Comparison of ENCODE assay signal across 8 cellular contexts in genomic region chr2:197307933-197308521, GRCh38. TPM values are rescaled to one million over a fixed set of nuclear protein-coding genes. Genes with fewer than 3 reads are reported as not detected.
A peak's percentile ranks its signal among the peaks of the same experiment; 100 is the strongest.
DNase-seq lines count a peak whose midpoint lies in the region; ATAC-seq, FAIRE-seq and TF ChIP-seq lines count a peak whose summit lies in the region.

No MANE protein-coding gene starts in this region.

- intact Hi-C loops in Caco-2 (cut with micrococcal nuclease; ENCODE audit: unreplicated experiment), result loop anchor here (2.0 kb wide), 1 partner anchor 195 kb away; no protein-coding TSS in a partner anchor

- CTCF ChIA-PET in activated CD8-positive, alpha-beta memory T cell treated with anti-CD3 and anti-CD28 coated beads, Interleukin-2, amount 10 ng/mL, durations not matched to agents 7 days and 5 days (lab: Charles Lee), result interaction anchor here (0.6 to 6.2 kb wide), 20 partner anchors 12 to 1034 kb away, joined by 3 to 68 read pairs (median 6); no protein-coding TSS in a partner anchor
- CTCF ChIA-PET in Caco-2 (lab: Charles Lee), result no interaction called here

- DNase-seq in GM12891 (ENCODE audit: insufficient read length, low spot score) (no peak), nephron progenitor cell (no peak), erythroblast (lab: John Stamatoyannopoulos, UW) (no peak), inferior parietal cortex (ENCODE audit: extremely low spot score) (no peak), NCI-H226 (no peak), Caco-2 (no peak)
- peak; percentile 92 for DNase-seq in activated CD8-positive, alpha-beta memory T cell treated with anti-CD3 and anti-CD28 coated beads, Interleukin-2, amount 10 ng/mL, durations not matched to agents 7 days and 5 days

- ATAC-seq in HG02870 (IDR thresholded peaks at IDR 0.05; ENCODE audit: unreplicated experiment), result peak; percentile 25
- peak; percentile 47 for ATAC-seq in activated CD8-positive, alpha-beta memory T cell treated with anti-CD3 and anti-CD28 coated beads, Interleukin-2, amount 10 ng/mL, durations not matched to agents 7 days and 5 days

- POLR2A ChIA-PET in Caco-2 (lab: Charles Lee), result no interaction called here

- H3K36me3 Mint-ChIP-seq in activated CD8-positive, alpha-beta memory T cell treated with anti-CD3 and anti-CD28 coated beads, Interleukin-2, amount 10 ng/mL, durations not matched to agents 7 days and 5 days, result peaks cover 39% of the 10 kb centered on the region
- H3K36me3 Mint-ChIP-seq in nephron progenitor cell (ENCODE audit: low read depth) (no peaks in the 10 kb centered on the region), Caco-2 (ENCODE audit: insufficient read depth, unreplicated experiment) (no peaks in the 10 kb centered on the region)

- TF ChIP-seq CTCF in nephron progenitor cell (IDR thresholded peaks at IDR 0.05) (no peak), Caco-2 (IDR thresholded peaks at IDR 0.05; ENCODE audit: insufficient read depth in 1 of 2, low read depth in 1 of 2, low read length in 1 of 2, severe bottlenecking in 1 of 2, unreplicated experiment in 1 of 2) (no peak)

- H3K36me3 ChIP-seq in Caco-2 (ENCODE audit: control insufficient read depth, insufficient read depth, low read length), result no peaks in the 10 kb centered on the region

- H3K27ac Mint-ChIP-seq in activated CD8-positive, alpha-beta memory T cell treated with anti-CD3 and anti-CD28 coated beads, Interleukin-2, amount 10 ng/mL, durations not matched to agents 7 days and 5 days, result peak overlapping the region; percentile 93
- H3K27ac Mint-ChIP-seq in nephron progenitor cell, result no peak overlapping the region
- H3K27ac Mint-ChIP-seq in Caco-2 (ENCODE audit: unreplicated experiment), result no peak overlapping the region

- no peaks in the 10 kb centered on the region for H3K9me3 Mint-ChIP-seq in activated CD8-positive, alpha-beta memory T cell treated with anti-CD3 and anti-CD28 coated beads, Interleukin-2, amount 10 ng/mL, durations not matched to agents 7 days and 5 days (ENCODE audit: low read depth)
- H3K9me3 Mint-ChIP-seq in nephron progenitor cell (no peaks in the 10 kb centered on the region), Caco-2 (ENCODE audit: unreplicated experiment) (no peaks in the 10 kb centered on the region)

- no peak overlapping the region for H3K4me3 ChIP-seq in Caco-2 (ENCODE audit: low read depth, low read length)

- peaks cover 8% of the 10 kb centered on the region; the same call in 1 of the 2 replicates for H3K4me1 ChIP-seq in Caco-2

- TF ChIP-seq POLR2A in GM12891 (IDR thresholded peaks at IDR 0.05; ENCODE audit: low read depth, low read length) (0 out of 2 replicates have a peak, but pooled peaks have one; percentile 29), erythroblast (IDR thresholded peaks at IDR 0.05; ENCODE audit: low read length) (no peak)

- peaks cover 67% of the 10 kb centered on the region for H3K4me1 Mint-ChIP-seq in activated CD8-positive, alpha-beta memory T cell treated with anti-CD3 and anti-CD28 coated beads, Interleukin-2, amount 10 ng/mL, durations not matched to agents 7 days and 5 days
- peaks cover 16% of the 10 kb centered on the region for H3K4me1 Mint-ChIP-seq in nephron progenitor cell
- H3K4me1 Mint-ChIP-seq in Caco-2 (ENCODE audit: low read depth, unreplicated experiment), result peaks cover 8% of the 10 kb centered on the region

- no peaks in the 10 kb centered on the region for H3K27me3 Mint-ChIP-seq in activated CD8-positive, alpha-beta memory T cell treated with anti-CD3 and anti-CD28 coated beads, Interleukin-2, amount 10 ng/mL, durations not matched to agents 7 days and 5 days
- peaks cover 50% of the 10 kb centered on the region for H3K27me3 Mint-ChIP-seq in nephron progenitor cell (ENCODE audit: low read depth, poor library complexity)
- H3K27me3 Mint-ChIP-seq in Caco-2 (ENCODE audit: insufficient read depth, unreplicated experiment), result peaks cover 13% of the 10 kb centered on the region

- no peak for FAIRE-seq in GM12891 (lab: Jason Lieb, UNC)

- peak overlapping the region; percentile 94 for H3K4me3 Mint-ChIP-seq in activated CD8-positive, alpha-beta memory T cell treated with anti-CD3 and anti-CD28 coated beads, Interleukin-2, amount 10 ng/mL, durations not matched to agents 7 days and 5 days
- peak overlapping the region; percentile 40 for H3K4me3 Mint-ChIP-seq in nephron progenitor cell
- no peak overlapping the region for H3K4me3 Mint-ChIP-seq in Caco-2 (ENCODE audit: unreplicated experiment)

- no TSS peak for BruUV-seq in Caco-2 (replicated peaks; lab: Mats Ljungman, UMichigan)

- H3K27me3 ChIP-seq in Caco-2 (replicated peaks; ENCODE audit: control insufficient read depth, insufficient read depth, low read length), result no peaks in the 10 kb centered on the region

- H3K9me3 ChIP-seq in Caco-2, result no peaks in the 10 kb centered on the region

TF ChIP-seq in GM12891, 5 proteins besides CTCF, POLR2A, EP300 and RAD21:
- TF ChIP-seq TAF1 (IDR thresholded peaks at IDR 0.05; ENCODE audit: low read depth, low read length) (0 out of 2 replicates have a peak, but pooled peaks have one; percentile 17), POU2F2 (IDR thresholded peaks at IDR 0.05; ENCODE audit: low read depth, low read length) (no peak), PAX5 (IDR thresholded peaks at IDR 0.05; ENCODE audit: insufficient read depth, low read length, severe bottlenecking) (no peak)

RNA-seq across cellular contexts. Expression of gene ANKRD44, which starts 2.6 kb away (rescaled TPM):
- polyA plus RNA-seq in GM12891 (2012; ENCODE audit: low read depth, missing spikeins), result 13.8 TPM
- total RNA-seq in activated CD8-positive, alpha-beta memory T cell treated with anti-CD3 and anti-CD28 coated beads, Interleukin-2, amount 10 ng/mL, durations not matched to agents 7 days and 5 days, result 100 to 1,000 TPM; 210 to 249 TPM
- total RNA-seq in Caco-2 (2022), result 1.0 and 3.1 TPM in 2 replicates

Comparison
In these comparisons a context has a peak if more than half of its experiments do, and no peak if none do; other contexts are left out.
1. RNA of gene ANKRD44, which starts 2.6 kb away (total RNA-seq): 210 to 249 TPM in activated CD8-positive, alpha-beta memory T cell treated with anti-CD3 and anti-CD28 coated beads, Interleukin-2, amount 10 ng/mL, durations not matched to agents 7 days and 5 days; 1.0 to 3.1 TPM in Caco-2; every median in the first group is over 10 times any median in the second.